Comparison of ENCODE assay signal across 1 cellular context in genomic region chr10:96720422-96721206, GRCh38.
A peak's percentile ranks its signal among the peaks of the same experiment; 100 is the strongest.
TF ChIP-seq lines count a peak whose summit lies in the region.

PIK3AP1 (minus strand) TSS chr10:96720514; CDS start chr10:96720394, 120 bp downstream.

TF ChIP-seq in HEK293, 187 proteins besides CTCF, POLR2A, EP300 and RAD21 (continued from another document):
- TF ChIP-seq ZNF140 (tag by site-specific recombination; IDR thresholded peaks at IDR 0.05) (no peak), SP7 (tag by site-specific recombination; IDR thresholded peaks at IDR 0.05) (peak; percentile 54), ZBTB8A (tag by site-specific recombination; IDR thresholded peaks at IDR 0.05) (peak; percentile 48; the same call in 1 of the 2 replicates), PRDM6 (tag by site-specific recombination; IDR thresholded peaks at IDR 0.05) (no peak), ZNF335 (tag by site-specific recombination; conservative IDR thresholded peaks at IDR 0.05) (peak; percentile 84), ZXDB (tag by site-specific recombination; IDR thresholded peaks at IDR 0.05) (peak; percentile 81), ZFHX2 (tag by site-specific recombination; conservative IDR thresholded peaks at IDR 0.05) (peak; percentile 97), ZNF660 (tag by site-specific recombination; IDR thresholded peaks at IDR 0.05) (peak; percentile 12; the same call in 1 of the 2 replicates), SP3 (tag by site-specific recombination; IDR thresholded peaks at IDR 0.05) (peak; percentile 70), ZNF16 (tag by site-specific recombination; IDR thresholded peaks at IDR 0.05; ENCODE audit: low read depth) (no peak), ZNF248 (tag by site-specific recombination; IDR thresholded peaks at IDR 0.05) (no peak), ZBTB17 (tag by site-specific recombination; IDR thresholded peaks at IDR 0.05) (peak; percentile 71; the same call in 1 of the 2 replicates), ZNF76 (tag by site-specific recombination; IDR thresholded peaks at IDR 0.05; ENCODE audit: borderline replicate concordance, low read depth) (peak; percentile 51), SETDB1 (IDR thresholded peaks at IDR 0.05; ENCODE audit: insufficient read length, low read length) (no peak), ZNF670 (tag by site-specific recombination; IDR thresholded peaks at IDR 0.05; ENCODE audit: low read depth) (no peak), ZNF221 (tag by site-specific recombination; IDR thresholded peaks at IDR 0.05; ENCODE audit: borderline replicate concordance) (no peak), ZNF677 (tag by site-specific recombination; IDR thresholded peaks at IDR 0.05) (peak; percentile 59; the same call in 1 of the 2 replicates), PRDM10 (tag by site-specific recombination; IDR thresholded peaks at IDR 0.05) (peak; percentile 83), ZNF701 (tag by site-specific recombination; IDR thresholded peaks at IDR 0.05) (no peak), GLIS2 (tag by site-specific recombination; IDR thresholded peaks at IDR 0.05) (peak; percentile 74), HOXC10 (CRISPR knock-in tag; IDR thresholded peaks at IDR 0.05) (no peak), ZBTB48 (tag by site-specific recombination; IDR thresholded peaks at IDR 0.05) (peak; percentile 68), ZNF426 (tag by site-specific recombination; IDR thresholded peaks at IDR 0.05) (no peak), SP2 (tag by site-specific recombination; IDR thresholded peaks at IDR 0.05) (peak; percentile 56), ZEB2 (tag by site-specific recombination; IDR thresholded peaks at IDR 0.05) (no peak), ZNF596 (tag by site-specific recombination; IDR thresholded peaks at IDR 0.05) (peak; percentile 51; the same call in 1 of the 2 replicates), KLF1 (tag by site-specific recombination; IDR thresholded peaks at IDR 0.05) (peak; percentile 77)
- TF ChIP-seq, protein P1, sequence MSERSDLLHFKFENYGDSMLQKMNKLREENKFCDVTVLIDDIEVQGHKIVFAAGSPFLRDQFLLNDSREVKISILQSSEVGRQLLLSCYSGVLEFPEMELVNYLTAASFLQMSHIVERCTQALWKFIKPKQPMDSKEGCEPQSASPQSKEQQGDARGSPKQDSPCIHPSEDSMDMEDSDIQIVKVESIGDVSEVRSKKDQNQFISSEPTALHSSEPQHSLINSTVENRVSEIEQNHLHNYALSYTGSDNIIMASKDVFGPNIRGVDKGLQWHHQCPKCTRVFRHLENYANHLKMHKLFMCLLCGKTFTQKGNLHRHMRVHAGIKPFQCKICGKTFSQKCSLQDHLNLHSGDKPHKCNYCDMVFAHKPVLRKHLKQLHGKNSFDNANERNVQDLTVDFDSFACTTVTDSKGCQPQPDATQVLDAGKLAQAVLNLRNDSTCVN (tag by site-specific recombination; optimal IDR thresholded peaks at IDR 0.05), result peak; percentile 57
- TF ChIP-seq, protein P2, sequence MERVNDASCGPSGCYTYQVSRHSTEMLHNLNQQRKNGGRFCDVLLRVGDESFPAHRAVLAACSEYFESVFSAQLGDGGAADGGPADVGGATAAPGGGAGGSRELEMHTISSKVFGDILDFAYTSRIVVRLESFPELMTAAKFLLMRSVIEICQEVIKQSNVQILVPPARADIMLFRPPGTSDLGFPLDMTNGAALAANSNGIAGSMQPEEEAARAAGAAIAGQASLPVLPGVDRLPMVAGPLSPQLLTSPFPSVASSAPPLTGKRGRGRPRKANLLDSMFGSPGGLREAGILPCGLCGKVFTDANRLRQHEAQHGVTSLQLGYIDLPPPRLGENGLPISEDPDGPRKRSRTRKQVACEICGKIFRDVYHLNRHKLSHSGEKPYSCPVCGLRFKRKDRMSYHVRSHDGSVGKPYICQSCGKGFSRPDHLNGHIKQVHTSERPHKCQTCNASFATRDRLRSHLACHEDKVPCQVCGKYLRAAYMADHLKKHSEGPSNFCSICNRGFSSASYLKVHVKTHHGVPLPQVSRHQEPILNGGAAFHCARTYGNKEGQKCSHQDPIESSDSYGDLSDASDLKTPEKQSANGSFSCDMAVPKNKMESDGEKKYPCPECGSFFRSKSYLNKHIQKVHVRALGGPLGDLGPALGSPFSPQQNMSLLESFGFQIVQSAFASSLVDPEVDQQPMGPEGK (tag by site-specific recombination; IDR thresholded peaks at IDR 0.05), result peak; percentile 93
- TF ChIP-seq, protein P3, sequence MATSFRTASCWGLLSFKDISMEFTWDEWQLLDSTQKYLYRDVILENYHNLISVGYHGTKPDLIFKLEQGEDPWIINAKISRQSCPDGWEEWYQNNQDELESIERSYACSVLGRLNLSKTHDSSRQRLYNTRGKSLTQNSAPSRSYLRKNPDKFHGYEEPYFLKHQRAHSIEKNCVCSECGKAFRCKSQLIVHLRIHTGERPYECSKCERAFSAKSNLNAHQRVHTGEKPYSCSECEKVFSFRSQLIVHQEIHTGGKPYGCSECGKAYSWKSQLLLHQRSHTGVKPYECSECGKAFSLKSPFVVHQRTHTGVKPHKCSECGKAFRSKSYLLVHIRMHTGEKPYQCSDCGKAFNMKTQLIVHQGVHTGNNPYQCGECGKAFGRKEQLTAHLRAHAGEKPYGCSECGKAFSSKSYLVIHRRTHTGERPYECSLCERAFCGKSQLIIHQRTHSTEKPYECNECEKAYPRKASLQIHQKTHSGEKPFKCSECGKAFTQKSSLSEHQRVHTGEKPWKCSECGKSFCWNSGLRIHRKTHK (tag by site-specific recombination; IDR thresholded peaks at IDR 0.05), result no peak
TF ChIP-seq in HEK293: peak in this region for 28.
